ENCODE assay signal across 13 cellular contexts in the genomic region with DNA sequence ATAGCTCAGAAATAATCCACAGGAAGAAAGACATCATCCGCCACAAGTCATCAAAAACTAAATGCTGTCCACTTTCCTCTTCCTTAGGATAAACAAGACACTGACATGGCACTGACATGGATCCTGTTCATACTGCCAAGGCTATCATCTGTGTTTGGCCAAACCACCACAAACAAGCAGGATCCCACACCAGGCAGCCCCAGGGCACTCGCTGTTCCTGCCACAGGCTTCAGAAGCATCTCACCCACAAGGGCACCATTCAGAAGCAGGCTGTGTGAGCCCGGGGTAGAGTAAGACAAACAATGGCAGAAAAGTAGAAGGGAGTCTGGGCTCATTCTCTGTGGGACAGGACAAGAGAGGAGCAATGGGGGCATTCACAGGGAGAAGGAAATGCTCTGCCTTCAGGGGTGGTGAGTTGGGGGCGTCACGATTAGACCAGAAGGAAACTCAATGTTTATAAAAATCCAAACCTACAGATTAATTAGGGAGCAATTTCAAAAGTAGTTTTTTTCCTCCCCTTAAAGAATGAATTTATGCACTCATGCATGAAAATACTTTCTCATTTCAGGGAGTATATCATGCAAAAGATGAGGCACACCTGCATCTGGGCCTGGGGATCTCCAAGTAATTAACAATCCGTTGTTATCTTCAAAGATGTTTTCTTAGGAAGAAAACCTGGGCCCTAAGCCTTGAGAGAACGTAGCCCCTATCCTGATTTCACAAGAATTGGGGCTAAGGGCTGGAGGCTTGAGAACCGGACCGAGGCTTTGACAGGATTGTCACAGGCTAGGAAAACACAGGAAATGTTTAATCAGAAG. TPM values are rescaled to one million over a fixed set of nuclear protein-coding genes. Genes with fewer than 3 reads are reported as not detected.
DNase-seq lines count a peak whose midpoint lies in the region; ATAC-seq and TF ChIP-seq lines count a peak whose summit lies in the region.
"Had no signal": no experiment of that assay in that cellular context is flagged by ENCODE, and none has a peak within 500 bp of the region (broad histone marks: within the 10 kb centered on the region; RNA-seq: fewer than 3 reads in every experiment).

No MANE protein-coding gene starts in this region.

- peak overlapping the region; percentile 53 for H3K4me3 ChIP-seq in Karpas-422 (ENCODE audit: low read length)

- no peak overlapping the region for H2AFZ ChIP-seq in Karpas-422 (ENCODE audit: low read length)

- DNase-seq in Karpas-422: peak; percentile 68
- DNase-seq in nucleus accumbens (lab: John Stamatoyannopoulos, UW): peak in 32 of 56 donors; percentile 5 to 58 (median 28)
- no peak for DNase-seq in cardiac septum (ENCODE audit: low spot score)
- DNase-seq in AG08396 (ENCODE audit: low spot score): no peak
- no peak for DNase-seq in MV-4-11 (lab: John Stamatoyannopoulos, UW)
- DNase-seq: activated CD4-positive, alpha-beta memory T cell treated with anti-CD3 and anti-CD28 coated beads for 36 hours; activated effector memory CD4-positive, alpha-beta T cell treated with anti-CD3 and anti-CD28 coated beads, Interleukin-2, amount 50 U/mL, for 16 hours; left colon; NCI-H2227 treated with DMSO at 0.1 percent for 48 hours had no signal

- H3K9me3 ChIP-seq in Karpas-422 (ENCODE audit: low read length): no peaks in the 10 kb centered on the region

- H3K4me2 ChIP-seq in Karpas-422 (ENCODE audit: low read depth, low read length, poor library complexity, severe bottlenecking): peak overlapping the region; percentile 72

- H4K20me1 ChIP-seq in Karpas-422 (ENCODE audit: insufficient read depth, low read depth, low read length): no peaks in the 10 kb centered on the region

- no peak for ATAC-seq in GM19324 (IDR thresholded peaks at IDR 0.05; ENCODE audit: low FRiP score, unreplicated experiment)

- no peaks in the 10 kb centered on the region for H3K27me3 ChIP-seq in Karpas-422 (ENCODE audit: low read length)
- H3K27me3 ChIP-seq: brain microvascular endothelial cell had no signal

- no peaks in the 10 kb centered on the region for H3K36me3 ChIP-seq in Karpas-422 (ENCODE audit: insufficient read depth, low read length)
- H3K36me3 ChIP-seq: brain microvascular endothelial cell had no signal

- TF ChIP-seq CTCF in 22Rv1 (IDR thresholded peaks at IDR 0.05): no peak

- intact Hi-C loops in cardiac septum (cut with DNase I): no loop called here

- H3K27ac ChIP-seq in 22Rv1 (peak overlapping the region; percentile 51), Karpas-422 (ENCODE audit: low read length) (peak overlapping the region; percentile 98), cingulate gyrus (ENCODE audit: low read depth, low read length) (peak overlapping the region; percentile 84)
- H3K27ac ChIP-seq: brain microvascular endothelial cell had no signal

- H3K4me1 ChIP-seq in Karpas-422 (ENCODE audit: low read length): peaks cover 100% of the 10 kb centered on the region

- H3K79me2 ChIP-seq in Karpas-422 (ENCODE audit: low read length): no peaks in the 10 kb centered on the region

- H3K9me2 ChIP-seq in Karpas-422 (replicated peaks; ENCODE audit: insufficient read depth, low read length): no peaks in the 10 kb centered on the region

- peak overlapping the region; percentile 74 for H3K9ac ChIP-seq in Karpas-422 (ENCODE audit: low read length)

RNA-seq across cellular contexts. Expression of a gene that starts 43.3 kb away (rescaled TPM):
- total RNA-seq in Karpas-422 (2014; rRNA removed; shearing (Covaris generic); ENCODE audit: low replicate concordance): 931 and 967 TPM in 2 replicates
- 192 TPM for total RNA-seq in cardiac septum

Comparison
In these comparisons a context has a peak if more than half of its experiments do, and no peak if none do; other contexts are left out.
1. DNase-seq: peak in Karpas-422 (single experiment) and nucleus accumbens (32 of 56); none in cardiac septum (single experiment), AG08396 (single experiment) and MV-4-11 (single experiment).
2. Peak in every context shown above with its lines, with median percentiles within 50 percentile points of each other: H3K27ac ChIP-seq.